In genomic region chr1:110177775-110178174, GRCh38 we compare ENCODE assay signal across 22 cellular contexts. TPM values are rescaled to one million over a fixed set of nuclear protein-coding genes. Genes with fewer than 3 reads are reported as not detected.
A peak's percentile ranks its signal among the peaks of the same experiment; 100 is the strongest.
DNase-seq lines count a peak whose midpoint lies in the region; ATAC-seq and TF ChIP-seq lines count a peak whose summit lies in the region.
"Had no signal": no experiment of that assay in that cellular context is flagged by ENCODE, and none has a peak within 500 bp of the region (broad histone marks: within the 10 kb centered on the region; RNA-seq: fewer than 3 reads in every experiment).

No MANE protein-coding gene starts in this region.

- DNase-seq in NCI-H510A treated with DMSO at 0.1 percent for 48 hours (lab: John Stamatoyannopoulos, UW) (peak; percentile 35), NCI-H510A (lab: John Stamatoyannopoulos, UW) (no peak), foreskin melanocyte (peak; percentile 82), dorsolateral prefrontal cortex (no peak)
- DNase-seq: 8988T; ACHN; AML-193; BE2C; Calu3; CD4-positive, alpha-beta T cell; CD8-positive, alpha-beta memory T cell; COR-L47; DMS79; EL; GDM1; GOT3 had no signal

- intact Hi-C loops in dorsolateral prefrontal cortex (cut with DNase I) = no loop called here

- H3K27me3 ChIP-seq in dorsolateral prefrontal cortex = no peaks in the 10 kb centered on the region
- H3K27me3 ChIP-seq: BE2C; BLaER1 treated with 17β-estradiol and CSF1 and Interleukin-3, amounts not matched to agents 10 nM and 100 nM had no signal

- POLR2A ChIA-PET in HEK293 (lab: Yijun Ruan, JAX) = no interaction called here

- TF ChIP-seq CTCF in HEK293 (tag by site-specific recombination; IDR thresholded peaks at IDR 0.05) (no peak), dorsolateral prefrontal cortex (IDR thresholded peaks at IDR 0.05 in 54 of 56, conservative IDR thresholded peaks at IDR 0.05 in 2 of 56; ENCODE audit: low read depth in 1 of 56, partially characterized antibody in 56 of 56) (no peak)

- H3K27ac ChIP-seq in HEK293 (ENCODE audit: extremely low read depth, low read depth, low read length) (no peak overlapping the region), dorsolateral prefrontal cortex (no peak overlapping the region)
- H3K27ac ChIP-seq: A549; BLaER1 treated with 17β-estradiol and CSF1 and Interleukin-3, amounts not matched to agents 10 nM and 100 nM had no signal

- H3K4me1 ChIP-seq in HEK293 (ENCODE audit: control insufficient read depth, insufficient read depth, low read length) = no peaks in the 10 kb centered on the region; the same call in 1 of the 2 replicates
- H3K4me1 ChIP-seq: A549 had no signal

- ATAC-seq in GM19452 (IDR thresholded peaks at IDR 0.05; ENCODE audit: unreplicated experiment) = no peak
- ATAC-seq: A549 had no signal

- CTCF ChIA-PET in HEK293 (lab: Yijun Ruan, JAX) = interaction anchor here (0.9 kb wide), 1 partner anchor 19 kb away, joined by 6 read pairs; no protein-coding TSS in a partner anchor

- no peaks in the 10 kb centered on the region for H3K36me3 ChIP-seq in HEK293 (ENCODE audit: control insufficient read depth in 2 of 2, insufficient read depth in 1 of 2, low read length in 2 of 2)
- H3K36me3 ChIP-seq: BE2C; BLaER1 treated with 17β-estradiol and CSF1 and Interleukin-3, amounts not matched to agents 10 nM and 100 nM; HAP-1 had no signal

- no peaks in the 10 kb centered on the region for H3K9me3 ChIP-seq in HEK293 (ENCODE audit: control insufficient read depth, insufficient read depth, low read depth, low read length)
- H3K9me3 ChIP-seq: A549; BE2C; BLaER1 treated with 17β-estradiol and CSF1 and Interleukin-3, amounts not matched to agents 10 nM and 100 nM; HAP-1 had no signal

- no peak overlapping the region for H3K4me3 ChIP-seq in HEK293 (ENCODE audit: low read depth, low read length)
- H3K4me3 ChIP-seq in dorsolateral prefrontal cortex = no peak overlapping the region
- H3K4me3 ChIP-seq: A549; BLaER1 treated with 17β-estradiol and CSF1 and Interleukin-3, amounts not matched to agents 10 nM and 100 nM; GM12878; HAP-1 had no signal

TF ChIP-seq in HEK293, 187 proteins besides CTCF, POLR2A, EP300 and RAD21:
- TF ChIP-seq ZNF169 (tag by site-specific recombination; IDR thresholded peaks at IDR 0.05) = no peak
- TF ChIP-seq ZIC2 (tag by site-specific recombination; IDR thresholded peaks at IDR 0.05) = no peak
- TF ChIP-seq ZNF354C (tag by site-specific recombination; IDR thresholded peaks at IDR 0.05; ENCODE audit: borderline replicate concordance, low read depth) = no peak
- TF ChIP-seq ZNF157 (tag by site-specific recombination; IDR thresholded peaks at IDR 0.05) = 0 out of 2 replicates have a peak, but pooled peaks have one; percentile 33
- no peak for TF ChIP-seq ZNF114 (tag by site-specific recombination; IDR thresholded peaks at IDR 0.05)
- TF ChIP-seq ZNF214 (tag by site-specific recombination; IDR thresholded peaks at IDR 0.05; ENCODE audit: borderline replicate concordance) = no peak
- TF ChIP-seq BCL11A (tag by site-specific recombination; IDR thresholded peaks at IDR 0.05; ENCODE audit: low read depth) = no peak

RNA-seq across cellular contexts. Expression of gene SLC6A17, which starts 27.5 kb away (rescaled TPM):
- total RNA-seq in dorsolateral prefrontal cortex = 100 to 1,000 TPM in 89 of 120 experiments, 10 to 100 TPM in 31; 37.5 to 182 (median 122) TPM
- total RNA-seq: CD4-positive, alpha-beta T cell; GM12878 had no signal

RNA-seq across cellular contexts. Expression of gene KCNC4, which starts 32.3 kb away (rescaled TPM):
- 10 to 100 TPM; 16.2 to 73.4 (median 46.6) TPM for total RNA-seq in dorsolateral prefrontal cortex

Comparison
In these comparisons a context has a peak if more than half of its experiments do, and no peak if none do; other contexts are left out.
1. DNase-seq: peak in NCI-H510A treated with DMSO at 0.1 percent for 48 hours (single experiment) and foreskin melanocyte (single experiment); none in NCI-H510A (single experiment) and dorsolateral prefrontal cortex (0 of 10).